Comparison of ENCODE assay signal across 21 cellular contexts in the genomic region with DNA sequence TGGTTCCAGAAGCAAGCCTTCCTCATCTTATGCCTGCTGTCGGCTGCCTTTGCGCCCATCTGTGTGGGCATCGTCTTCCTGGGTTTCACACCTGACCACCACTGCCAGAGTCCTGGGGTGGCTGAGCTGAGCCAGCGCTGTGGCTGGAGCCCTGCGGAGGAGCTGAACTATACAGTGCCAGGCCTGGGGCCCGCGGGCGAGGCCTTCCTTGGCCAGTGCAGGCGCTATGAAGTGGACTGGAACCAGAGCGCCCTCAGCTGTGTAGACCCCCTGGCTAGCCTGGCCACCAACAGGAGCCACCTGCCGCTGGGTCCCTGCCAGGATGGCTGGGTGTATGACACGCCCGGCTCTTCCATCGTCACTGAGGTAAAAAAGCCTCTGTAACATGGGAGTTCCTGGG. TPM values are rescaled to one million over a fixed set of nuclear protein-coding genes. Genes with fewer than 3 reads are reported as not detected.
DNase-seq lines count a peak whose midpoint lies in the region; ATAC-seq and TF ChIP-seq lines count a peak whose summit lies in the region.
"Had no signal": no experiment of that assay in that cellular context is flagged by ENCODE, and none has a peak within 500 bp of the region (broad histone marks: within the 10 kb centered on the region; RNA-seq: fewer than 3 reads in every experiment).

No MANE protein-coding gene starts in this region.

- H3K79me2 ChIP-seq in neural progenitor cell (ENCODE audit: low read depth), result no peaks in the 10 kb centered on the region

- DNase-seq in activated gamma-delta T cell (lab: John Stamatoyannopoulos, UW), result peak; percentile 12
- DNase-seq in activated gamma-delta T cell treated with Interleukin-2 at 50 U/mL for 16 hours, result no peak
- peak; percentile 81 for DNase-seq in mesenteric fat pad (ENCODE audit: low spot score)
- peak; percentile 41 for DNase-seq in upper lobe of right lung
- DNase-seq in DMS53 treated with DMSO at 0.1 percent for 48 hours (lab: John Stamatoyannopoulos, UW; ENCODE audit: unreplicated experiment), result no peak
- DNase-seq in neural progenitor cell (ENCODE audit: low spot score), result no peak
- DNase-seq: CD4-positive, CD25-positive, alpha-beta regulatory T cell; DMS53; HCEC 1CT; MM.1S; NCI-H2029 treated with DMSO at 0.1 percent for 48 hours; NCI-H446 treated with DMSO at 0.1 percent for 48 hours; NCI-H526; NCI-H82; Right ventricle myocardium superior; RPMI8226 had no signal

- H3K4me2 ChIP-seq in neural progenitor cell, result no peak overlapping the region
- H3K4me2 ChIP-seq: BLaER1, GM23338, KMS-11 had no signal

- no peaks in the 10 kb centered on the region for H3K36me3 ChIP-seq in upper lobe of right lung
- H3K36me3 ChIP-seq in neural progenitor cell, result no peaks in the 10 kb centered on the region

- H3K4me1 Mint-ChIP-seq in neural progenitor cell, result peaks cover 14% of the 10 kb centered on the region
- H3K4me1 Mint-ChIP-seq: CD4-positive, CD25-positive, alpha-beta regulatory T cell; GM23338; IgD-negative memory B cell had no signal

- H3K27me3 Mint-ChIP-seq in neural progenitor cell (ENCODE audit: insufficient read depth, low read depth), result no peaks in the 10 kb centered on the region
- H3K27me3 Mint-ChIP-seq: CD4-positive, CD25-positive, alpha-beta regulatory T cell; IgD-negative memory B cell had no signal

- no peaks in the 10 kb centered on the region for H3K4me1 ChIP-seq in upper lobe of right lung
- H3K4me1 ChIP-seq in neural progenitor cell, result peaks cover 4% of the 10 kb centered on the region
- H3K4me1 ChIP-seq: BLaER1 had no signal

- H3K4me3 ChIP-seq in upper lobe of right lung (no peak overlapping the region), neural progenitor cell (no peak overlapping the region)
- H3K4me3 ChIP-seq: BLaER1, GM23338 had no signal

- no peak overlapping the region for H3K4me3 Mint-ChIP-seq in neural progenitor cell
- H3K4me3 Mint-ChIP-seq: CD4-positive, CD25-positive, alpha-beta regulatory T cell; GM23338; IgD-negative memory B cell had no signal

- no peaks in the 10 kb centered on the region for H4K20me1 ChIP-seq in neural progenitor cell (ENCODE audit: low read depth)
- H4K20me1 ChIP-seq: BLaER1 had no signal

- H3K27ac ChIP-seq in upper lobe of right lung (no peak overlapping the region), neural progenitor cell (no peak overlapping the region)
- H3K27ac ChIP-seq: BLaER1, KMS-11 had no signal

- H3K9me3 ChIP-seq in upper lobe of right lung (no peaks in the 10 kb centered on the region), neural progenitor cell (ENCODE audit: low read depth) (no peaks in the 10 kb centered on the region)

- H3F3A ChIP-seq in neural progenitor cell (ENCODE audit: low read depth), result no peaks in the 10 kb centered on the region

- H2AFZ ChIP-seq in neural progenitor cell (replicated peaks), result no peak overlapping the region
- H2AFZ ChIP-seq: GM23338 had no signal

- no peaks in the 10 kb centered on the region for H3K27me3 ChIP-seq in upper lobe of right lung
- no peaks in the 10 kb centered on the region for H3K27me3 ChIP-seq in neural progenitor cell
- H3K27me3 ChIP-seq: BLaER1 had no signal

- intact Hi-C loops in upper lobe of right lung (cut with DNase I), result no loop called here

- peaks cover 3% of the 10 kb centered on the region for H3K9me3 Mint-ChIP-seq in neural progenitor cell
- H3K9me3 Mint-ChIP-seq: CD4-positive, CD25-positive, alpha-beta regulatory T cell; IgD-negative memory B cell had no signal

- ATAC-seq in esophagus mucosa (peak; percentile 35), upper lobe of right lung (peak; percentile 39)
- ATAC-seq: GM23338 had no signal

- H3K27ac Mint-ChIP-seq in neural progenitor cell, result no peak overlapping the region
- H3K27ac Mint-ChIP-seq: CD4-positive, CD25-positive, alpha-beta regulatory T cell; GM23338 had no signal

- no peak overlapping the region for H3K9ac ChIP-seq in neural progenitor cell
- H3K9ac ChIP-seq: BLaER1, KMS-11 had no signal

- no peak for TF ChIP-seq CTCF in upper lobe of right lung (IDR thresholded peaks at IDR 0.05)
- TF ChIP-seq CTCF in neural progenitor cell (IDR thresholded peaks at IDR 0.05), result no peak

- H3K36me3 Mint-ChIP-seq in neural progenitor cell, result peaks cover 17% of the 10 kb centered on the region
- H3K36me3 Mint-ChIP-seq: IgD-negative memory B cell had no signal

RNA-seq across cellular contexts. Expression of gene SLC22A1, which starts 0.4 kb away (rescaled TPM):
- 0.44 TPM for total RNA-seq in esophagus mucosa
- 3.4 TPM for total RNA-seq in mesenteric fat pad
- total RNA-seq in upper lobe of right lung, result 2.7 TPM
- 0.22 TPM in 1 of 2 replicates, not detected in the other for total RNA-seq in neural progenitor cell (ENCODE audit: low replicate concordance)

Comparison
In these comparisons a context has a peak if more than half of its experiments do, and no peak if none do; other contexts are left out.
1. DNase-seq: peak in activated gamma-delta T cell (single experiment), mesenteric fat pad (single experiment) and upper lobe of right lung (single experiment); none in activated gamma-delta T cell treated with Interleukin-2 at 50 U/mL for 16 hours (single experiment), DMS53 treated with DMSO at 0.1 percent for 48 hours (single experiment) and neural progenitor cell (single experiment).